In the genomic region with DNA sequence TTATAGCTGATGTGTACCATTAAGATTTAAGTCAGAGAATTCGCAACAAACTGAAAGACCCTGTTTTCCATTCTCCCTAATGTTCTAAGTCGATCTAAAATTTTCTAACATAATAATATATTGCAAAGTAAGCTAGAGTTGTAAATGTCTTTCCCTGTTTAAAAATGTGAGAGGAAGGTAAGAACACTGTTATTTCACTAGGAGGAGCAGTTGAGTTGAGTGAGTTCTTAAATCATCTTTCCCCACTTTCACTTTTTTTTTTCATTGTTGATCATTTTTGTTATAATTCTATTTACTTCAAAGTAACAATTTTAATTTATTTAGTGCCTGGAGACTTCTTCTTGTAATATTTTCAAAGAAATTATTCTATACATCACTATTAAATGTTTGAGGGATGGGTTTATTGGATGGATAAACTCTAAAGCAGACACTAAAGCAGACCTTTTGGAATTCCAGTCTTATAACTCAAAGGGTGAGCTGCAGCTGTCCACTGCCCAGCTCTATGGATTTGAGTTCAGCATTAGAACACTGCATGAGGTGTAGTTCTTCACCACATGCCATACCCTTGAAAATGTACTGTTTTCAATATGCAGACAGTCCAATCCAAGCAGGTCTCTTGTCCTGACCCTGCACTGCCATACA, we compare ENCODE assay signal across 8 cellular contexts.
DNase-seq lines count a peak whose midpoint lies in the region; ATAC-seq and TF ChIP-seq lines count a peak whose summit lies in the region.

No MANE protein-coding gene starts in this region.

- CTCF ChIA-PET in Calu3 (lab: Charles Lee): interaction anchor here (0.6 kb wide), 1 partner anchor 41 kb away, joined by 3 read pairs; no protein-coding TSS in a partner anchor

- TF ChIP-seq CTCF in heart right ventricle (IDR thresholded peaks at IDR 0.05) (peak; percentile 27 to 72 (median 59)), Calu3 (IDR thresholded peaks at IDR 0.05; ENCODE audit: unreplicated experiment) (no peak)

- H3K27me3 Mint-ChIP-seq in Calu3 (ENCODE audit: unreplicated experiment): no peaks in the 10 kb centered on the region

- H3K36me3 ChIP-seq in heart right ventricle (no peaks in the 10 kb centered on the region), aorta (ENCODE audit: control insufficient read depth in 1 of 2, insufficient read depth in 2 of 2, low read length in 1 of 2) (no peaks in the 10 kb centered on the region)

- H3K27me3 ChIP-seq in heart right ventricle (no peaks in the 10 kb centered on the region), aorta (ENCODE audit: control insufficient read depth in 1 of 2, insufficient read depth in 2 of 2, low read length in 1 of 2) (no peaks in the 10 kb centered on the region)

- H3K4me1 ChIP-seq in heart right ventricle (peaks cover 3 to 42% (median 24%) of the 10 kb centered on the region in 9 donors), aorta (ENCODE audit: control insufficient read depth in 1 of 2, insufficient read depth in 2 of 2, low read length in 2 of 2) (no peaks in the 10 kb centered on the region)

- no peak overlapping the region for H3K4me3 Mint-ChIP-seq in Calu3 (ENCODE audit: low read depth, unreplicated experiment)

- no peaks in the 10 kb centered on the region for H3K9me3 Mint-ChIP-seq in Calu3 (ENCODE audit: low read depth, unreplicated experiment)

- H3K4me3 ChIP-seq in heart right ventricle (no peak overlapping the region), aorta (ENCODE audit: low read length in 2 of 2) (no peak overlapping the region)

- no peaks in the 10 kb centered on the region for H3K4me1 Mint-ChIP-seq in Calu3 (ENCODE audit: low read depth, unreplicated experiment)

- intact Hi-C loops in heart right ventricle (cut with DNase I): loop anchor here (2.0 to 10.0 kb wide), 9 partner anchors 179 to 802 kb away; a partner anchor contains a TSS
- intact Hi-C loops in aorta (cut with DNase I): loop anchor here (5.0 to 10.0 kb wide), 4 partner anchors 182 to 799 kb away; a partner anchor contains a TSS
- intact Hi-C loops in Calu3 (cut with micrococcal nuclease; ENCODE audit: unreplicated experiment): loop anchor here (5.0 to 10.0 kb wide), 2 partner anchors 182 to 699 kb away; a partner anchor contains a TSS

- peak overlapping the region in 6 of 10 donors; percentile 43 to 68 (median 51) for H3K27ac ChIP-seq in heart right ventricle
- H3K27ac ChIP-seq in aorta (ENCODE audit: low read depth in 1 of 2, low read length in 2 of 2): peak overlapping the region in 1 of 2 donors; percentile 3

- DNase-seq in DMS53 (lab: John Stamatoyannopoulos, UW) (peak; percentile 67), heart right ventricle (no peak), aorta (no peak), Calu3 (no peak), amygdala (lab: John Stamatoyannopoulos, UW) (no peak)

- H3K27ac Mint-ChIP-seq in Calu3 (ENCODE audit: unreplicated experiment): no peak overlapping the region

- ATAC-seq in HG03159 (IDR thresholded peaks at IDR 0.05; ENCODE audit: unreplicated experiment): peak; percentile 51
- ATAC-seq in SK-N-SH treated with all-trans-retinoic acid at 6 μM for 48 hours: peak; percentile 79
- peak in 2 of 8 donors; percentile 45 to 60 for ATAC-seq in heart right ventricle
- peak; percentile 72 for ATAC-seq in aorta (ENCODE audit: low FRiP score)
- no peak for ATAC-seq in GM19397 (IDR thresholded peaks at IDR 0.05; ENCODE audit: unreplicated experiment)

- whole genome bisulfite sequencing in heart right ventricle, 2 donors: 54 to 57% methylated on average over 2 of the region's 2 CpGs
- WGBS in aorta, 2 donors: 18 to 19% methylated on average over 2 of the region's 2 CpGs

- H3K9me3 ChIP-seq in heart right ventricle: no peaks in the 10 kb centered on the region
- H3K9me3 ChIP-seq in aorta (ENCODE audit: control insufficient read depth, low read length): no peaks in the 10 kb centered on the region

- H3K36me3 Mint-ChIP-seq in Calu3 (ENCODE audit: insufficient read depth, unreplicated experiment): no peaks in the 10 kb centered on the region

- BruUV-seq in Calu3 (replicated peaks; lab: Mats Ljungman, UMichigan): no TSS peak

TF ChIP-seq in SK-N-SH treated with all-trans-retinoic acid at 6 μM for 48 hours, 23 proteins besides CTCF, POLR2A, EP300 and RAD21 (continues in another document):
- TF ChIP-seq, protein P1, sequence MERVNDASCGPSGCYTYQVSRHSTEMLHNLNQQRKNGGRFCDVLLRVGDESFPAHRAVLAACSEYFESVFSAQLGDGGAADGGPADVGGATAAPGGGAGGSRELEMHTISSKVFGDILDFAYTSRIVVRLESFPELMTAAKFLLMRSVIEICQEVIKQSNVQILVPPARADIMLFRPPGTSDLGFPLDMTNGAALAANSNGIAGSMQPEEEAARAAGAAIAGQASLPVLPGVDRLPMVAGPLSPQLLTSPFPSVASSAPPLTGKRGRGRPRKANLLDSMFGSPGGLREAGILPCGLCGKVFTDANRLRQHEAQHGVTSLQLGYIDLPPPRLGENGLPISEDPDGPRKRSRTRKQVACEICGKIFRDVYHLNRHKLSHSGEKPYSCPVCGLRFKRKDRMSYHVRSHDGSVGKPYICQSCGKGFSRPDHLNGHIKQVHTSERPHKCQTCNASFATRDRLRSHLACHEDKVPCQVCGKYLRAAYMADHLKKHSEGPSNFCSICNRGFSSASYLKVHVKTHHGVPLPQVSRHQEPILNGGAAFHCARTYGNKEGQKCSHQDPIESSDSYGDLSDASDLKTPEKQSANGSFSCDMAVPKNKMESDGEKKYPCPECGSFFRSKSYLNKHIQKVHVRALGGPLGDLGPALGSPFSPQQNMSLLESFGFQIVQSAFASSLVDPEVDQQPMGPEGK (CRISPR knock-in tag; IDR thresholded peaks at IDR 0.05; ENCODE audit: borderline replicate concordance): no peak
- TF ChIP-seq GLIS3 (CRISPR knock-in tag; IDR thresholded peaks at IDR 0.05): no peak
- no peak for TF ChIP-seq ZC3H10 (CRISPR knock-in tag; IDR thresholded peaks at IDR 0.05)
- no peak for TF ChIP-seq ZNF8 (CRISPR knock-in tag; IDR thresholded peaks at IDR 0.05)
- TF ChIP-seq ARNTL (CRISPR knock-in tag; IDR thresholded peaks at IDR 0.05; ENCODE audit: borderline replicate concordance, low read depth): no peak
- TF ChIP-seq TCF4 (CRISPR knock-in tag; IDR thresholded peaks at IDR 0.05; ENCODE audit: borderline replicate concordance): no peak
- no peak for TF ChIP-seq SNAI2 (CRISPR knock-in tag; IDR thresholded peaks at IDR 0.05)
- no peak for TF ChIP-seq TOX (CRISPR knock-in tag; IDR thresholded peaks at IDR 0.05; ENCODE audit: borderline replicate concordance)
- no peak for TF ChIP-seq ZNF565 (CRISPR knock-in tag; conservative IDR thresholded peaks at IDR 0.05; ENCODE audit: low read depth)
- TF ChIP-seq, protein P2, sequence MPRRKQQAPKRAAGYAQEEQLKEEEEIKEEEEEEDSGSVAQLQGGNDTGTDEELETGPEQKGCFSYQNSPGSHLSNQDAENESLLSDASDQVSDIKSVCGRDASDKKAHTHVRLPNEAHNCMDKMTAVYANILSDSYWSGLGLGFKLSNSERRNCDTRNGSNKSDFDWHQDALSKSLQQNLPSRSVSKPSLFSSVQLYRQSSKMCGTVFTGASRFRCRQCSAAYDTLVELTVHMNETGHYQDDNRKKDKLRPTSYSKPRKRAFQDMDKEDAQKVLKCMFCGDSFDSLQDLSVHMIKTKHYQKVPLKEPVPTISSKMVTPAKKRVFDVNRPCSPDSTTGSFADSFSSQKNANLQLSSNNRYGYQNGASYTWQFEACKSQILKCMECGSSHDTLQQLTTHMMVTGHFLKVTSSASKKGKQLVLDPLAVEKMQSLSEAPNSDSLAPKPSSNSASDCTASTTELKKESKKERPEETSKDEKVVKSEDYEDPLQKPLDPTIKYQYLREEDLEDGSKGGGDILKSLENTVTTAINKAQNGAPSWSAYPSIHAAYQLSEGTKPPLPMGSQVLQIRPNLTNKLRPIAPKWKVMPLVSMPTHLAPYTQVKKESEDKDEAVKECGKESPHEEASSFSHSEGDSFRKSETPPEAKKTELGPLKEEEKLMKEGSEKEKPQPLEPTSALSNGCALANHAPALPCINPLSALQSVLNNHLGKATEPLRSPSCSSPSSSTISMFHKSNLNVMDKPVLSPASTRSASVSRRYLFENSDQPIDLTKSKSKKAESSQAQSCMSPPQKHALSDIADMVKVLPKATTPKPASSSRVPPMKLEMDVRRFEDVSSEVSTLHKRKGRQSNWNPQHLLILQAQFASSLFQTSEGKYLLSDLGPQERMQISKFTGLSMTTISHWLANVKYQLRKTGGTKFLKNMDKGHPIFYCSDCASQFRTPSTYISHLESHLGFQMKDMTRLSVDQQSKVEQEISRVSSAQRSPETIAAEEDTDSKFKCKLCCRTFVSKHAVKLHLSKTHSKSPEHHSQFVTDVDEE (CRISPR knock-in tag; IDR thresholded peaks at IDR 0.05): no peak
- TF ChIP-seq RARB (CRISPR knock-in tag; IDR thresholded peaks at IDR 0.05): no peak
- TF ChIP-seq, protein P3, sequence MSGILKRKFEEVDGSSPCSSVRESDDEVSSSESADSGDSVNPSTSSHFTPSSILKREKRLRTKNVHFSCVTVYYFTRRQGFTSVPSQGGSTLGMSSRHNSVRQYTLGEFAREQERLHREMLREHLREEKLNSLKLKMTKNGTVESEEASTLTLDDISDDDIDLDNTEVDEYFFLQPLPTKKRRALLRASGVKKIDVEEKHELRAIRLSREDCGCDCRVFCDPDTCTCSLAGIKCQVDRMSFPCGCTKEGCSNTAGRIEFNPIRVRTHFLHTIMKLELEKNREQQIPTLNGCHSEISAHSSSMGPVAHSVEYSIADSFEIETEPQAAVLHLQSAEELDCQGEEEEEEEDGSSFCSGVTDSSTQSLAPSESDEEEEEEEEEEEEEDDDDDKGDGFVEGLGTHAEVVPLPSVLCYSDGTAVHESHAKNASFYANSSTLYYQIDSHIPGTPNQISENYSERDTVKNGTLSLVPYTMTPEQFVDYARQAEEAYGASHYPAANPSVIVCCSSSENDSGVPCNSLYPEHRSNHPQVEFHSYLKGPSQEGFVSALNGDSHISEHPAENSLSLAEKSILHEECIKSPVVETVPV (CRISPR knock-in tag; IDR thresholded peaks at IDR 0.05): no peak
- TF ChIP-seq ESRRG (CRISPR knock-in tag; IDR thresholded peaks at IDR 0.05): no peak
- TF ChIP-seq ZNF70 (CRISPR knock-in tag; IDR thresholded peaks at IDR 0.05): no peak
- TF ChIP-seq, protein P4, sequence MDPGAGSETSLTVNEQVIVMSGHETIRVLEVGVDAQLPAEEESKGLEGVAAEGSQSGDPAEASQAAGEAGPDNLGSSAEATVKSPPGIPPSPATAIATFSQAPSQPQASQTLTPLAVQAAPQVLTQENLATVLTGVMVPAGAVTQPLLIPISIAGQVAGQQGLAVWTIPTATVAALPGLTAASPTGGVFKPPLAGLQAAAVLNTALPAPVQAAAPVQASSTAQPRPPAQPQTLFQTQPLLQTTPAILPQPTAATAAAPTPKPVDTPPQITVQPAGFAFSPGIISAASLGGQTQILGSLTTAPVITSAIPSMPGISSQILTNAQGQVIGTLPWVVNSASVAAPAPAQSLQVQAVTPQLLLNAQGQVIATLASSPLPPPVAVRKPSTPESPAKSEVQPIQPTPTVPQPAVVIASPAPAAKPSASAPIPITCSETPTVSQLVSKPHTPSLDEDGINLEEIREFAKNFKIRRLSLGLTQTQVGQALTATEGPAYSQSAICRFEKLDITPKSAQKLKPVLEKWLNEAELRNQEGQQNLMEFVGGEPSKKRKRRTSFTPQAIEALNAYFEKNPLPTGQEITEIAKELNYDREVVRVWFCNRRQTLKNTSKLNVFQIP (CRISPR knock-in tag; IDR thresholded peaks at IDR 0.05; ENCODE audit: borderline replicate concordance, low read depth): no peak
